ENCODE assay signal across 8 cellular contexts in the genomic region with DNA sequence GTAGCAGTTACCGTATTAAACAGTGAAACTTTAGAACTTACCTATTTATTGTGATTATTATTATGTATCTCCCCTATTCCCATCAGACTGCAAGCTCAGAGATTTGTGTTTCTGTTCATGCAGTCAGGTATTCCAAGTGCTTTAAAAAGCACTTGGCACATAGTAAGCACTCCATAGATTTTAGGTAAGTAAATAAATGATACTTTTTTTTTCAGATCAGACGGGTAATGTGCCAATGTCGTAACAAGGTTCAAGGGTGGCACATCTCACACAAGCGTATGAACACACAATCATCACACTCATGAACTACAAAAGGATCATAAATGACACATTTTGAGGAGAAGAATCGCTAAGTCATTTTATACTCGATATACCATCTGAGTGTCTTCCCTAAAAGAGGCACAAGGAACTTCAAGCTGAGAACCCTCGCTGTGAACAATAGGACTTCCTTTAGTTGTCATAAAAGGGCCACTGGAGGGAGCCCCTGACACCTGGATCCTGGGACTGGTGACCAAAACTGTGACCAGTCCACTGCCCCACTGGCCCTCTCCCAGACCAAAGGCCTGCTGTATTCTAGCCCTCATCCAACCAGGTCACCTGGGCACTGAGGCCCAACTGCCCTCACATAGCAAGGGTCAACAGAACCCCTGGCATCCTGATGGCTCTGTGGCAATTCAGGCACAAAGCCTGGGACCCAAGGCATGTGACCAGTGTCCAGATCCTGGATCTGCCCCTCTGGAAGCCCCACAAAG. TPM values are rescaled to one million over a fixed set of nuclear protein-coding genes. Genes with fewer than 3 reads are reported as not detected.
A peak's percentile ranks its signal among the peaks of the same experiment; 100 is the strongest.
DNase-seq lines count a peak whose midpoint lies in the region; ATAC-seq and TF ChIP-seq lines count a peak whose summit lies in the region.

No MANE protein-coding gene starts in this region.

- intact Hi-C loops in Calu3 (cut with micrococcal nuclease; ENCODE audit: unreplicated experiment) (loop anchor here (2.0 kb wide), 1 partner anchor 74 kb away; no protein-coding TSS in a partner anchor), right lobe of liver (cut with DNase I) (no loop called here)

- no peaks in the 10 kb centered on the region for H3K9me3 Mint-ChIP-seq in Calu3 (ENCODE audit: low read depth, unreplicated experiment)
- H3K9me3 Mint-ChIP-seq in activated naive CD8-positive, alpha-beta T cell treated with anti-CD3 and anti-CD28 coated beads for 36 hours = no peaks in the 10 kb centered on the region

- peaks cover 3% of the 10 kb centered on the region for H3K36me3 Mint-ChIP-seq in Calu3 (ENCODE audit: insufficient read depth, unreplicated experiment)
- no peaks in the 10 kb centered on the region for H3K36me3 Mint-ChIP-seq in activated naive CD8-positive, alpha-beta T cell treated with anti-CD3 and anti-CD28 coated beads for 36 hours

- TF ChIP-seq CTCF in Calu3 (IDR thresholded peaks at IDR 0.05; ENCODE audit: unreplicated experiment) (peak; percentile 10), right lobe of liver (IDR thresholded peaks at IDR 0.05) (peak; percentile 57 to 72 (median 65))

- no peak for TF ChIP-seq POLR2A in right lobe of liver (IDR thresholded peaks at IDR 0.05)

- no peaks in the 10 kb centered on the region for H3K36me3 ChIP-seq in right lobe of liver

- peak; percentile 97 to 98 (median 98) for ATAC-seq in right lobe of liver
- ATAC-seq in GM21825 (IDR thresholded peaks at IDR 0.05; ENCODE audit: unreplicated experiment) = no peak

- 29% methylated on average over 7 of the region's 7 CpGs for WGBS in right lobe of liver (ENCODE audit: insufficient coverage, low coverage, low lambda C conversion rate, missing lambda C conversion rate)

- no peaks in the 10 kb centered on the region for H3K27me3 Mint-ChIP-seq in Calu3 (ENCODE audit: unreplicated experiment)
- H3K27me3 Mint-ChIP-seq in activated naive CD8-positive, alpha-beta T cell treated with anti-CD3 and anti-CD28 coated beads for 36 hours = no peaks in the 10 kb centered on the region

- H3K27ac Mint-ChIP-seq in Calu3 (ENCODE audit: unreplicated experiment) = no peak overlapping the region
- H3K27ac Mint-ChIP-seq in activated naive CD8-positive, alpha-beta T cell treated with anti-CD3 and anti-CD28 coated beads for 36 hours = no peak overlapping the region

- peaks cover 0 to 15% (median 4%) of the 10 kb centered on the region in 4 donors for H3K4me1 ChIP-seq in right lobe of liver

- H3K4me3 ChIP-seq in right lobe of liver = peak overlapping the region in 1 of 3 donors; percentile 11

- H3K4me1 Mint-ChIP-seq in Calu3 (ENCODE audit: low read depth, unreplicated experiment) = no peaks in the 10 kb centered on the region
- H3K4me1 Mint-ChIP-seq in activated naive CD8-positive, alpha-beta T cell treated with anti-CD3 and anti-CD28 coated beads for 36 hours = no peaks in the 10 kb centered on the region

- in situ Hi-C loops in T47D (cut with HindIII; ENCODE audit: low pct_unique_long_range_greater_than_20kb, low sequenced_read_pairs) = no loop called here

- H3K4me3 Mint-ChIP-seq in Calu3 (ENCODE audit: low read depth, unreplicated experiment) = no peak overlapping the region
- H3K4me3 Mint-ChIP-seq in activated naive CD8-positive, alpha-beta T cell treated with anti-CD3 and anti-CD28 coated beads for 36 hours = no peak overlapping the region

- no peaks in the 10 kb centered on the region for H3K27me3 ChIP-seq in right lobe of liver

- no peaks in the 10 kb centered on the region for H3K9me3 ChIP-seq in right lobe of liver

- H3K27ac ChIP-seq in right lobe of liver = peak overlapping the region in 1 of 3 donors; percentile 58

- CTCF ChIA-PET in Calu3 (lab: Charles Lee) = interaction anchor here (0.5 to 1.4 kb wide), 4 partner anchors 29 to 558 kb away, joined by 3 to 6 read pairs (median 4); no protein-coding TSS in a partner anchor

- DNase-seq in Calu3 (peak; percentile 51), LHCN-M2 (ENCODE audit: low read depth) (peak; percentile 40), T47D (ENCODE audit: low read depth in 1 of 2, low spot score in 1 of 2) (peak; percentile 35 to 68), right lobe of liver (peak; percentile 69 to 96 (median 95)), DMS79 treated with DMSO at 0.1 percent for 48 hours (lab: John Stamatoyannopoulos, UW) (no peak), NCI-H2196 (lab: John Stamatoyannopoulos, UW; ENCODE audit: unreplicated experiment) (no peak)
- no peak for DNase-seq in activated naive CD8-positive, alpha-beta T cell treated with anti-CD3 and anti-CD28 coated beads for 36 hours

- no TSS peak for BruUV-seq in Calu3 (replicated peaks; lab: Mats Ljungman, UMichigan)

RNA-seq across cellular contexts. Expression of a gene that starts 32.1 kb away (rescaled TPM):
- total RNA-seq in Calu3 (2022) = 8.9 and 10.0 TPM in 2 replicates
- total RNA-seq in LHCN-M2 (2014; rRNA removed) = 2.2 and 5.7 TPM in 2 replicates
- 6.5 TPM for polyA plus RNA-seq in LHCN-M2 (2012)
- total RNA-seq in right lobe of liver = 1 to 10 TPM; 2.1 to 4.7 (median 3.2) TPM
- total RNA-seq in activated naive CD8-positive, alpha-beta T cell treated with anti-CD3 and anti-CD28 coated beads for 36 hours = 1 to 10 TPM; 6.9 to 7.6 TPM

RNA-seq across cellular contexts. Expression of a gene that starts 32.3 kb away (rescaled TPM):
- total RNA-seq in Calu3 (2022) (24.8 and 33.3 TPM in 2 replicates), LHCN-M2 (2014; rRNA removed) (18.3 and 21.5 TPM in 2 replicates), right lobe of liver (10 to 100 TPM in 1 of 6 experiments, 1 to 10 TPM in 5; 4.3 to 11.4 (median 8.1) TPM)
- 34.7 TPM for polyA plus RNA-seq in LHCN-M2 (2012)
- 10 to 100 TPM; 42.2 to 48.6 TPM for total RNA-seq in activated naive CD8-positive, alpha-beta T cell treated with anti-CD3 and anti-CD28 coated beads for 36 hours

Comparison
In these comparisons a context has a peak if more than half of its experiments do, and no peak if none do; other contexts are left out.
1. DNase-seq: peak in Calu3 (single experiment), LHCN-M2 (single experiment), T47D (2 of 2) and right lobe of liver (3 of 3); none in activated naive CD8-positive, alpha-beta T cell treated with anti-CD3 and anti-CD28 coated beads for 36 hours (single experiment), DMS79 treated with DMSO at 0.1 percent for 48 hours (single experiment) and NCI-H2196 (single experiment).